Comparison of ENCODE assay signal across 23 cellular contexts in genomic region chr7:73638921-73639320, GRCh38. TPM values are rescaled to one million over a fixed set of nuclear protein-coding genes. Genes with fewer than 3 reads are reported as not detected.
"Had no signal": no experiment of that assay in that cellular context is flagged by ENCODE, and none has a peak within 500 bp of the region (broad histone marks: within the 10 kb centered on the region; RNA-seq: fewer than 3 reads in every experiment).

No MANE protein-coding gene starts in this region.

- ATAC-seq: activated T-cell treated with anti-CD3 and anti-CD28 coated beads, Interleukin-2, amount 50 U/mL, for 4 hours; T-helper 17 cell had no signal

- DNase-seq: activated CD4-positive, alpha-beta memory T cell treated with anti-CD3 and anti-CD28 coated beads for 36 hours; activated CD4-positive, alpha-beta T cell treated with anti-CD3 and anti-CD28 coated beads, Interleukin-2, amount 10 ng/mL, durations not matched to agents 7 days and 5 days; activated CD4-positive, CD25-positive, alpha-beta regulatory T cell; activated CD8-positive, alpha-beta memory T cell treated with anti-CD3 and anti-CD28 coated beads for 24 hours; activated gamma-delta T cell; activated naive CD4-positive, alpha-beta T cell treated with anti-CD3 and anti-CD28 coated beads for 36 hours; activated T-cell treated with anti-CD3 and anti-CD28 coated beads, Interleukin-2, amount 50 U/mL, for 4 hours; amygdala; MM.1S; NCI-H1105; NCI-H1436; NCI-H1694 treated with DMSO at 0.1 percent for 48 hours; NCI-H2029 treated with DMSO at 0.1 percent for 48 hours; NCI-H345; NCI-H510A; NCI-H526 treated with DMSO at 0.1 percent for 48 hours; NCI-H82; PC-9; SJCRH30; SK-N-SH; T-helper 17 cell; T-helper 9 cell had no signal

- H3K4me3 ChIP-seq: PC-9, SJCRH30 had no signal

- H3K27ac ChIP-seq: PC-9, SJCRH30, VCaP had no signal

- H3K9me3 ChIP-seq: SJCRH30, SK-N-SH had no signal

- H3K36me3 ChIP-seq: SJCRH30 had no signal

RNA-seq across cellular contexts. Expression of gene MLXIPL, which starts 14.6 kb away (rescaled TPM):
- total RNA-seq: activated CD4-positive, alpha-beta memory T cell treated with anti-CD3 and anti-CD28 coated beads for 36 hours; activated CD4-positive, alpha-beta T cell treated with anti-CD3 and anti-CD28 coated beads, Interleukin-2, amount 10 ng/mL, durations not matched to agents 7 days and 5 days; T-helper 17 cell had no signal

RNA-seq across cellular contexts. Expression of gene VPS37D, which starts 28.7 kb away (rescaled TPM):
- total RNA-seq: activated naive CD4-positive, alpha-beta T cell treated with anti-CD3 and anti-CD28 coated beads for 36 hours had no signal
